Comparison of ENCODE assay signal across 20 cellular contexts in the genomic region with DNA sequence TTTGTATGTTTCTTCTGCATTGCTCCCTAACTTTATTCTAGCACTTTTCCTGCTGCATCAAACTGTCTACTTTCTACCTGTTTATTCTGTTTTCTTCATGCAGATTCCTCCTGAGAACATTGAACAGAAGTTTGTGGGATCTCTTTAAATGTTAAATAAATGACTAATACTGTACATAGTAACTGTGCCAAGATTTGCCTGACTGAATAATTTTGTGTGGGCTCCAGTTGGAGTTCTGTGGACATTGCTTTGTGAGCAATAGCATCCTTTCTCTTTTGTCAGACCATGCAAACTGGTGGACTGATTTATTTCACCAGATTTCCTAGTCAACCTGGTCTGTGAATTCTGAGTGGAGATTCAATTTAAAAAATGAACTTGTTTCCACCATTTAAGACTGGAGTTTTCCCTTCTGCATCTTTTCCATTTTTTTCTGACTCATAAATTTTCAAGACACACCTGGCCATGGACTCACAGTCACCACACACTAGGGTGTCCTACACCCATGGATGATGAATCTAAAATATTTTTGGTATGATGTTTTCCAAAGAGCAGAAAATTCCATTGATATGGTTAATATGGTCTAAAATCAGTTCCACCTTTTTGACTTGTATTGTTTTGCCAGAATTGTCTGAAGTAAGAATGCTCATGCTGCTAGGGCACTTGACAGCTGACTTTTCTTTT.
"Had no signal": no experiment of that assay in that cellular context is flagged by ENCODE, and none has a peak within 500 bp of the region (broad histone marks: within the 10 kb centered on the region; RNA-seq: fewer than 3 reads in every experiment).

No MANE protein-coding gene starts in this region.

- H3K9me3 ChIP-seq: esophagus muscularis mucosa, neutrophil, stomach, testis had no signal

- H3K4me1 ChIP-seq: stomach, testis had no signal

- H3K27me3 ChIP-seq: brain microvascular endothelial cell, esophagus muscularis mucosa, neutrophil, stomach, testis had no signal

- H3K4me3 ChIP-seq: esophagus muscularis mucosa, lung, stomach, testis had no signal

- ATAC-seq: left lobe of liver; natural killer cell treated with Interleukin-12 subunit alpha and Interleukin-12 subunit beta and Interleukin-15 and Interleukin-18, amount 100 ng/mL, for 72 hours had no signal

- DNase-seq: activated CD4-positive, alpha-beta memory T cell treated with anti-CD3 and anti-CD28 coated beads for 36 hours; activated CD4-positive, alpha-beta T cell treated with anti-CD3 and anti-CD28 coated beads for 4 hours; activated naive CD8-positive, alpha-beta T cell treated with anti-CD3 and anti-CD28 coated beads for 36 hours; activated T-cell treated with anti-CD3 and anti-CD28 coated beads for 4 hours; amniotic stem cell; brain microvascular endothelial cell; effector CD8-positive, alpha-beta T cell; glutamatergic neuron; hippocampal formation; islet precursor cell; posterior cingulate gyrus; stimulated activated CD4-positive, alpha-beta T cell treated with anti-CD3 and anti-CD28 coated beads, Interleukin-2, amount 100 ng/mL, for 48 hours; stomach; SW 1271; testis had no signal

- H3K36me3 ChIP-seq: brain microvascular endothelial cell, esophagus muscularis mucosa, neutrophil, stomach had no signal

- H3K27ac ChIP-seq: brain microvascular endothelial cell, esophagus muscularis mucosa, neutrophil, stomach, testis had no signal
